In genomic region chr7:140375808-140376730, GRCh38 we compare ENCODE assay signal across 13 cellular contexts. TPM values are rescaled to one million over a fixed set of nuclear protein-coding genes. Genes with fewer than 3 reads are reported as not detected.
DNase-seq lines count a peak whose midpoint lies in the region; ATAC-seq and TF ChIP-seq lines count a peak whose summit lies in the region.
"Had no signal": no experiment of that assay in that cellular context is flagged by ENCODE, and none has a peak within 500 bp of the region (broad histone marks: within the 10 kb centered on the region; RNA-seq: fewer than 3 reads in every experiment).

No MANE protein-coding gene starts in this region.

- no peak overlapping the region for H3K27ac Mint-ChIP-seq in memory B cell

- peaks cover 8% of the 10 kb centered on the region for H3K36me3 Mint-ChIP-seq in memory B cell

- no peaks in the 10 kb centered on the region for H3K9me3 ChIP-seq in BLaER1 treated with 17β-estradiol and CSF1 and Interleukin-3, amounts not matched to agents 10 nM and 100 nM (replicated peaks in 1 of 11)
- no peaks in the 10 kb centered on the region for H3K9me3 ChIP-seq in prostate gland
- H3K9me3 ChIP-seq: esophagus squamous epithelium, SJSA1, upper lobe of left lung had no signal

- H3K4me3 Mint-ChIP-seq in memory B cell, result peak overlapping the region; percentile 6

- peak; percentile 59 for ATAC-seq in HG02610 (IDR thresholded peaks at IDR 0.05; ENCODE audit: unreplicated experiment)
- no peak for ATAC-seq in memory B cell (ENCODE audit: low read depth)
- no peak for ATAC-seq in HG03378 (IDR thresholded peaks at IDR 0.05; ENCODE audit: unreplicated experiment)
- ATAC-seq in GM18511 (IDR thresholded peaks at IDR 0.05; ENCODE audit: unreplicated experiment), result no peak
- ATAC-seq: HepG2 had no signal

- H3K4me3 ChIP-seq in BLaER1 treated with 17β-estradiol and CSF1 and Interleukin-3, amounts not matched to agents 10 nM and 100 nM, result no peak overlapping the region; a peak in 1 of 20 replicates
- no peak overlapping the region for H3K4me3 ChIP-seq in prostate gland
- H3K4me3 ChIP-seq: esophagus squamous epithelium, SJSA1, upper lobe of left lung had no signal

- TF ChIP-seq POLR2A in prostate gland (IDR thresholded peaks at IDR 0.05), result no peak

- intact Hi-C loops in prostate gland (cut with DNase I), result no loop called here

- peaks cover 4% of the 10 kb centered on the region for H3K4me1 Mint-ChIP-seq in memory B cell

- TF ChIP-seq CTCF in prostate gland (IDR thresholded peaks at IDR 0.05), result no peak

- no peaks in the 10 kb centered on the region for H3K27me3 ChIP-seq in BLaER1 treated with 17β-estradiol and CSF1 and Interleukin-3, amounts not matched to agents 10 nM and 100 nM
- no peaks in the 10 kb centered on the region for H3K27me3 ChIP-seq in prostate gland (replicated peaks; ENCODE audit: insufficient read depth)
- H3K27me3 ChIP-seq: esophagus squamous epithelium, SJSA1, upper lobe of left lung had no signal

- H3K27me3 Mint-ChIP-seq in memory B cell, result no peaks in the 10 kb centered on the region

- peak overlapping the region in 7 of 11 experiments; percentile 19 to 60 (median 27); a peak in 10 of 22 replicates for H3K9ac ChIP-seq in BLaER1 treated with 17β-estradiol and CSF1 and Interleukin-3, amounts not matched to agents 10 nM and 100 nM

- peak; percentile 60 to 61 for DNase-seq in activated T-cell treated with anti-CD3 and anti-CD28 coated beads, Interleukin-2, amount 50 U/mL, for 48 hours
- DNase-seq in memory B cell (ENCODE audit: low spot score in 2 of 2) (no peak), prostate gland (ENCODE audit: low spot score) (no peak), SK-N-DZ (ENCODE audit: low spot score) (no peak)
- DNase-seq: esophagus squamous epithelium, NCI-H187 treated with DMSO at 0.1 percent for 48 hours, upper lobe of left lung had no signal

- peaks cover 56 to 99% (median 90%) of the 10 kb centered on the region in 11 experiments for H3K36me3 ChIP-seq in BLaER1 treated with 17β-estradiol and CSF1 and Interleukin-3, amounts not matched to agents 10 nM and 100 nM
- H3K36me3 ChIP-seq in prostate gland, result no peaks in the 10 kb centered on the region

- peaks cover 3 to 24% (median 20%) of the 10 kb centered on the region in 10 experiments; a peak in 18 of 20 replicates for H3K4me1 ChIP-seq in BLaER1 treated with 17β-estradiol and CSF1 and Interleukin-3, amounts not matched to agents 10 nM and 100 nM
- H3K4me1 ChIP-seq in prostate gland (replicated peaks), result no peaks in the 10 kb centered on the region
- H3K4me1 ChIP-seq: esophagus squamous epithelium, SJSA1, upper lobe of left lung had no signal

- peak overlapping the region in 9 of 11 experiments; percentile 1 to 63 (median 35); a peak in 14 of 22 replicates for H3K27ac ChIP-seq in BLaER1 treated with 17β-estradiol and CSF1 and Interleukin-3, amounts not matched to agents 10 nM and 100 nM
- H3K27ac ChIP-seq in prostate gland, result no peak overlapping the region
- H3K27ac ChIP-seq: esophagus squamous epithelium, SJSA1 had no signal

- 76% methylated on average over 9 of the region's 9 CpGs for whole genome bisulfite sequencing in prostate gland

- H3K9me3 Mint-ChIP-seq in memory B cell, result no peaks in the 10 kb centered on the region

- H4K20me1 ChIP-seq in BLaER1 treated with 17β-estradiol and CSF1 and Interleukin-3, amounts not matched to agents 10 nM and 100 nM, result peaks cover 0 to 57% (median 5%) of the 10 kb centered on the region in 11 experiments; a peak in 11 of 22 replicates

- peak overlapping the region in 10 of 11 experiments; percentile 0 to 76 (median 51); a peak in 17 of 22 replicates for H3K4me2 ChIP-seq in BLaER1 treated with 17β-estradiol and CSF1 and Interleukin-3, amounts not matched to agents 10 nM and 100 nM

RNA-seq across cellular contexts. Expression of gene SLC37A3, which starts 22.3 kb away (rescaled TPM):
- 10 to 100 TPM; 25.8 to 38.8 TPM for total RNA-seq in prostate gland
- 58.5 and 67.7 TPM in 2 replicates for polyA plus RNA-seq in SK-N-DZ (2014; cell fraction: cytosol; rRNA removed)
- polyA plus RNA-seq in SK-N-DZ (2014; cell fraction: nucleus; rRNA removed), result 180 and 218 TPM in 2 replicates

RNA-seq across cellular contexts. Expression of gene RAB19, which starts 27.8 kb away (rescaled TPM):
- total RNA-seq in prostate gland, result 1 to 10 TPM in 1 of 2 donors, under 1 TPM in 1; 0.80 to 9.3 TPM
- polyA plus RNA-seq in SK-N-DZ (2014; cell fraction: cytosol; rRNA removed), result not detected in 2 replicates
- not detected in 2 replicates for polyA plus RNA-seq in SK-N-DZ (2014; cell fraction: nucleus; rRNA removed)
- total RNA-seq: SJSA1 had no signal
- polyA plus RNA-seq: HepG2 had no signal

Comparison
In these comparisons a context has a peak if more than half of its experiments do, and no peak if none do; other contexts are left out.
1. H3K27ac ChIP-seq: peak in BLaER1 treated with 17β-estradiol and CSF1 and Interleukin-3, amounts not matched to agents 10 nM and 100 nM (9 of 11); none in prostate gland (0 of 2).
2. DNase-seq: peak in activated T-cell treated with anti-CD3 and anti-CD28 coated beads, Interleukin-2, amount 50 U/mL, for 48 hours (2 of 2); none in memory B cell (0 of 2), prostate gland (single experiment) and SK-N-DZ (single experiment).